In genomic region chr1:37537378-37537777, GRCh38 we compare ENCODE assay signal across 13 cellular contexts. TPM values are rescaled to one million over a fixed set of nuclear protein-coding genes. Genes with fewer than 3 reads are reported as not detected.
DNase-seq lines count a peak whose midpoint lies in the region; ATAC-seq, FAIRE-seq and TF ChIP-seq lines count a peak whose summit lies in the region.
"Had no signal": no experiment of that assay in that cellular context is flagged by ENCODE, and none has a peak within 500 bp of the region (broad histone marks: within the 10 kb centered on the region; RNA-seq: fewer than 3 reads in every experiment).

No MANE protein-coding gene starts in this region.

- H3K9me3 ChIP-seq in stomach: no peaks in the 10 kb centered on the region
- H3K9me3 ChIP-seq: colonic mucosa, heart left ventricle, sigmoid colon had no signal

- peak; percentile 83 to 94 for ATAC-seq in activated naive CD4-positive, alpha-beta T cell treated with anti-CD3 and anti-CD28 coated beads, Interleukin-2, amount 50 U/mL, for 72 hours
- ATAC-seq in HG03039 (IDR thresholded peaks at IDR 0.05; ENCODE audit: unreplicated experiment) (no peak), omental fat pad (ENCODE audit: low FRiP score) (no peak)
- ATAC-seq: heart left ventricle had no signal

- POLR2A ChIA-PET in activated CD4-positive, alpha-beta memory T cell treated with anti-CD3 and anti-CD28 coated beads, Interleukin-2, amount 10 ng/mL, durations not matched to agents 7 days and 5 days (lab: Charles Lee): no interaction called here

- H3K4me3 ChIP-seq in fibroblast of mammary gland (ENCODE audit: control insufficient read depth, low read depth, low read length) (no peak overlapping the region), stomach (no peak overlapping the region)
- H3K4me3 ChIP-seq: colonic mucosa, heart left ventricle, sigmoid colon had no signal

- peaks cover 9 to 38% of the 10 kb centered on the region in 2 donors for H3K36me3 Mint-ChIP-seq in activated naive CD4-positive, alpha-beta T cell treated with anti-CD3 and anti-CD28 coated beads, Interleukin-2, amount 50 U/mL, for 72 hours
- peaks cover 36% of the 10 kb centered on the region for H3K36me3 Mint-ChIP-seq in activated naive CD4-positive, alpha-beta T cell treated with anti-CD3 and anti-CD28 coated beads for 36 hours (ENCODE audit: low read depth)
- peaks cover 55% of the 10 kb centered on the region for H3K36me3 Mint-ChIP-seq in activated CD4-positive, alpha-beta memory T cell treated with anti-CD3 and anti-CD28 coated beads, Interleukin-2, amount 10 ng/mL, durations not matched to agents 7 days and 5 days (ENCODE audit: low read depth)

- WGBS in stomach, 5 donors: 56 to 75% (median 63%) methylated on average over 2 of the region's 2 CpGs

- TF ChIP-seq CTCF in fibroblast of mammary gland (conservative IDR thresholded peaks at IDR 0.05; ENCODE audit: control insufficient read depth, insufficient read depth, low read depth, low read length) (no peak), stomach (IDR thresholded peaks at IDR 0.05) (no peak), omental fat pad (IDR thresholded peaks at IDR 0.05) (no peak)

- no peak for TF ChIP-seq EP300 in stomach (IDR thresholded peaks at IDR 0.05)

- no peak overlapping the region for H3K4me3 Mint-ChIP-seq in activated naive CD4-positive, alpha-beta T cell treated with anti-CD3 and anti-CD28 coated beads for 36 hours
- no peak overlapping the region for H3K4me3 Mint-ChIP-seq in activated CD4-positive, alpha-beta memory T cell treated with anti-CD3 and anti-CD28 coated beads, Interleukin-2, amount 10 ng/mL, durations not matched to agents 7 days and 5 days

- no peak for FAIRE-seq in GM12892 (lab: Jason Lieb, UNC)

- H3K27ac Mint-ChIP-seq in activated naive CD4-positive, alpha-beta T cell treated with anti-CD3 and anti-CD28 coated beads, Interleukin-2, amount 50 U/mL, for 72 hours: peak overlapping the region; percentile 12 to 75
- H3K27ac Mint-ChIP-seq in activated naive CD4-positive, alpha-beta T cell treated with anti-CD3 and anti-CD28 coated beads for 36 hours: no peak overlapping the region
- H3K27ac Mint-ChIP-seq in activated CD4-positive, alpha-beta memory T cell treated with anti-CD3 and anti-CD28 coated beads, Interleukin-2, amount 10 ng/mL, durations not matched to agents 7 days and 5 days: peak overlapping the region; percentile 4

- TF ChIP-seq POLR2A in stomach (IDR thresholded peaks at IDR 0.05) (no peak), GM12892 (IDR thresholded peaks at IDR 0.05; ENCODE audit: low read depth, low read length) (no peak)

- intact Hi-C loops in activated naive CD4-positive, alpha-beta T cell treated with anti-CD3 and anti-CD28 coated beads for 36 hours (cut with micrococcal nuclease): no loop called here
- intact Hi-C loops in stomach (cut with DNase I; ENCODE audit: low total_unique reads): no loop called here

- H3K27ac ChIP-seq in stomach: peak overlapping the region in 2 of 5 donors; percentile 23 to 59
- H3K27ac ChIP-seq: colonic mucosa, heart left ventricle, HL-60 had no signal

- H3K9me3 Mint-ChIP-seq in activated naive CD4-positive, alpha-beta T cell treated with anti-CD3 and anti-CD28 coated beads, Interleukin-2, amount 50 U/mL, for 72 hours: no peaks in the 10 kb centered on the region
- no peaks in the 10 kb centered on the region for H3K9me3 Mint-ChIP-seq in activated naive CD4-positive, alpha-beta T cell treated with anti-CD3 and anti-CD28 coated beads for 36 hours
- no peaks in the 10 kb centered on the region for H3K9me3 Mint-ChIP-seq in activated CD4-positive, alpha-beta memory T cell treated with anti-CD3 and anti-CD28 coated beads, Interleukin-2, amount 10 ng/mL, durations not matched to agents 7 days and 5 days

- no peaks in the 10 kb centered on the region for H3K27me3 ChIP-seq in stomach
- H3K27me3 ChIP-seq: colonic mucosa, heart left ventricle, sigmoid colon had no signal

- CTCF ChIA-PET in activated naive CD4-positive, alpha-beta T cell treated with anti-CD3 and anti-CD28 coated beads for 36 hours (lab: Charles Lee): no interaction called here
- CTCF ChIA-PET in activated CD4-positive, alpha-beta memory T cell treated with anti-CD3 and anti-CD28 coated beads, Interleukin-2, amount 10 ng/mL, durations not matched to agents 7 days and 5 days (lab: Charles Lee): no interaction called here

- DNase-seq in activated naive CD4-positive, alpha-beta T cell treated with anti-CD3 and anti-CD28 coated beads, Interleukin-2, amount 50 U/mL, for 72 hours (ENCODE audit: low spot score in 2 of 2): no peak
- DNase-seq in activated naive CD4-positive, alpha-beta T cell treated with anti-CD3 and anti-CD28 coated beads for 36 hours: no peak
- DNase-seq in activated CD4-positive, alpha-beta memory T cell treated with anti-CD3 and anti-CD28 coated beads, Interleukin-2, amount 10 ng/mL, durations not matched to agents 7 days and 5 days: no peak
- DNase-seq in fibroblast of mammary gland (ENCODE audit: low read depth) (peak; percentile 78), stomach (peak; percentile 43), omental fat pad (ENCODE audit: low spot score) (no peak), GM12892 (ENCODE audit: insufficient read length) (no peak)
- DNase-seq: colonic mucosa, heart left ventricle, NCI-H1436, sigmoid colon had no signal

- H3K4me1 Mint-ChIP-seq in activated naive CD4-positive, alpha-beta T cell treated with anti-CD3 and anti-CD28 coated beads for 36 hours (ENCODE audit: low read depth): peaks cover 15% of the 10 kb centered on the region
- peaks cover 18% of the 10 kb centered on the region for H3K4me1 Mint-ChIP-seq in activated CD4-positive, alpha-beta memory T cell treated with anti-CD3 and anti-CD28 coated beads, Interleukin-2, amount 10 ng/mL, durations not matched to agents 7 days and 5 days

- peaks cover 7 to 26% (median 15%) of the 10 kb centered on the region in 4 donors for H3K4me1 ChIP-seq in stomach
- H3K4me1 ChIP-seq: colonic mucosa had no signal

- H3K36me3 ChIP-seq in stomach: peaks cover 27 to 74% (median 71%) of the 10 kb centered on the region in 4 donors

- H3K27me3 Mint-ChIP-seq in activated naive CD4-positive, alpha-beta T cell treated with anti-CD3 and anti-CD28 coated beads for 36 hours (ENCODE audit: low read depth): no peaks in the 10 kb centered on the region
- H3K27me3 Mint-ChIP-seq in activated CD4-positive, alpha-beta memory T cell treated with anti-CD3 and anti-CD28 coated beads, Interleukin-2, amount 10 ng/mL, durations not matched to agents 7 days and 5 days: no peaks in the 10 kb centered on the region

RNA-seq across cellular contexts. Expression of gene SNIP1, which starts 16.7 kb away (rescaled TPM):
- 10 to 100 TPM; 22.1 to 29.5 TPM for total RNA-seq in activated naive CD4-positive, alpha-beta T cell treated with anti-CD3 and anti-CD28 coated beads, Interleukin-2, amount 50 U/mL, for 72 hours
- total RNA-seq in activated naive CD4-positive, alpha-beta T cell treated with anti-CD3 and anti-CD28 coated beads for 36 hours: 10 to 100 TPM; 14.3 to 15.3 TPM
- 10 to 100 TPM; 24.2 to 25.9 TPM for total RNA-seq in activated CD4-positive, alpha-beta memory T cell treated with anti-CD3 and anti-CD28 coated beads, Interleukin-2, amount 10 ng/mL, durations not matched to agents 7 days and 5 days
- total RNA-seq in stomach (100 to 1,000 TPM in 1 of 5 donors, 10 to 100 TPM in 4; 11.6 to 132 (median 22.0) TPM), omental fat pad (10 to 100 TPM; 11.6 to 27.6 (median 15.7) TPM)
- polyA plus RNA-seq in stomach: 1 to 10 TPM; 3.6 to 5.3 (median 4.0) TPM
- polyA plus RNA-seq in GM12892 (2012; ENCODE audit: missing spikeins): 5.8 TPM

RNA-seq across cellular contexts. Expression of gene DNALI1, which starts 19.4 kb away (rescaled TPM):
- total RNA-seq in activated naive CD4-positive, alpha-beta T cell treated with anti-CD3 and anti-CD28 coated beads, Interleukin-2, amount 50 U/mL, for 72 hours: not detected
- total RNA-seq in activated naive CD4-positive, alpha-beta T cell treated with anti-CD3 and anti-CD28 coated beads for 36 hours: not detected
- under 1 TPM; 0.13 to 0.18 TPM for total RNA-seq in activated CD4-positive, alpha-beta memory T cell treated with anti-CD3 and anti-CD28 coated beads, Interleukin-2, amount 10 ng/mL, durations not matched to agents 7 days and 5 days
- total RNA-seq in stomach (10 to 100 TPM in 2 of 5 donors, 1 to 10 TPM in 2, not detected in 1; 2.9 to 30.6 (median 15.2) TPM), omental fat pad (1 to 10 TPM; 4.9 to 7.6 (median 6.5) TPM)
- 10 to 100 TPM; 12.7 to 18.8 (median 15.4) TPM for polyA plus RNA-seq in stomach
- 0.23 TPM for polyA plus RNA-seq in GM12892 (2012; ENCODE audit: missing spikeins)

RNA-seq across cellular contexts. Expression of gene MEAF6, which starts 22.8 kb away (rescaled TPM):
- total RNA-seq in activated naive CD4-positive, alpha-beta T cell treated with anti-CD3 and anti-CD28 coated beads, Interleukin-2, amount 50 U/mL, for 72 hours: 10 to 100 TPM; 48.0 to 66.8 TPM
- 10 to 100 TPM; 57.5 to 62.8 TPM for total RNA-seq in activated naive CD4-positive, alpha-beta T cell treated with anti-CD3 and anti-CD28 coated beads for 36 hours
- total RNA-seq in activated CD4-positive, alpha-beta memory T cell treated with anti-CD3 and anti-CD28 coated beads, Interleukin-2, amount 10 ng/mL, durations not matched to agents 7 days and 5 days: 10 to 100 TPM; 63.7 to 64.2 TPM
- total RNA-seq in stomach (10 to 100 TPM; 25.8 to 76.3 (median 68.7) TPM), omental fat pad (10 to 100 TPM; 56.2 to 87.2 (median 61.5) TPM)
- polyA plus RNA-seq in stomach: 10 to 100 TPM; 41.4 to 62.0 (median 45.5) TPM
- polyA plus RNA-seq in GM12892 (2012; ENCODE audit: missing spikeins): 45.3 TPM

RNA-seq across cellular contexts. Expression of gene GNL2, which starts 58.4 kb away (rescaled TPM):
- 10 to 100 TPM; 70.3 to 75.7 TPM for total RNA-seq in activated naive CD4-positive, alpha-beta T cell treated with anti-CD3 and anti-CD28 coated beads, Interleukin-2, amount 50 U/mL, for 72 hours
- total RNA-seq in activated naive CD4-positive, alpha-beta T cell treated with anti-CD3 and anti-CD28 coated beads for 36 hours: 10 to 100 TPM; 62.2 to 65.3 TPM
- total RNA-seq in activated CD4-positive, alpha-beta memory T cell treated with anti-CD3 and anti-CD28 coated beads, Interleukin-2, amount 10 ng/mL, durations not matched to agents 7 days and 5 days: 10 to 100 TPM; 50.6 to 52.8 TPM
- 100 to 1,000 TPM in 2 of 5 donors, 10 to 100 TPM in 2, not detected in 1; 70.7 to 152 (median 99.1) TPM for total RNA-seq in stomach
- polyA plus RNA-seq in stomach: 10 to 100 TPM; 42.6 to 82.7 (median 68.3) TPM
- 100 to 1,000 TPM in 1 of 4 donors, 10 to 100 TPM in 3; 39.6 to 142 (median 48.1) TPM for total RNA-seq in omental fat pad
- polyA plus RNA-seq in GM12892 (2012; ENCODE audit: missing spikeins): 60.4 TPM

Comparison
In these comparisons a context has a peak if more than half of its experiments do, and no peak if none do; other contexts are left out.
1. ATAC-seq: peak in activated naive CD4-positive, alpha-beta T cell treated with anti-CD3 and anti-CD28 coated beads, Interleukin-2, amount 50 U/mL, for 72 hours (2 of 2); none in HG03039 (single experiment) and omental fat pad (single experiment).
2. DNase-seq: peak in fibroblast of mammary gland (single experiment) and stomach (single experiment); none in activated naive CD4-positive, alpha-beta T cell treated with anti-CD3 and anti-CD28 coated beads, Interleukin-2, amount 50 U/mL, for 72 hours (0 of 2), activated naive CD4-positive, alpha-beta T cell treated with anti-CD3 and anti-CD28 coated beads for 36 hours (single experiment), activated CD4-positive, alpha-beta memory T cell treated with anti-CD3 and anti-CD28 coated beads, Interleukin-2, amount 10 ng/mL, durations not matched to agents 7 days and 5 days (single experiment), omental fat pad (single experiment) and GM12892 (single experiment).